11 cellular contexts compared by ENCODE assay signal in the genomic region with DNA sequence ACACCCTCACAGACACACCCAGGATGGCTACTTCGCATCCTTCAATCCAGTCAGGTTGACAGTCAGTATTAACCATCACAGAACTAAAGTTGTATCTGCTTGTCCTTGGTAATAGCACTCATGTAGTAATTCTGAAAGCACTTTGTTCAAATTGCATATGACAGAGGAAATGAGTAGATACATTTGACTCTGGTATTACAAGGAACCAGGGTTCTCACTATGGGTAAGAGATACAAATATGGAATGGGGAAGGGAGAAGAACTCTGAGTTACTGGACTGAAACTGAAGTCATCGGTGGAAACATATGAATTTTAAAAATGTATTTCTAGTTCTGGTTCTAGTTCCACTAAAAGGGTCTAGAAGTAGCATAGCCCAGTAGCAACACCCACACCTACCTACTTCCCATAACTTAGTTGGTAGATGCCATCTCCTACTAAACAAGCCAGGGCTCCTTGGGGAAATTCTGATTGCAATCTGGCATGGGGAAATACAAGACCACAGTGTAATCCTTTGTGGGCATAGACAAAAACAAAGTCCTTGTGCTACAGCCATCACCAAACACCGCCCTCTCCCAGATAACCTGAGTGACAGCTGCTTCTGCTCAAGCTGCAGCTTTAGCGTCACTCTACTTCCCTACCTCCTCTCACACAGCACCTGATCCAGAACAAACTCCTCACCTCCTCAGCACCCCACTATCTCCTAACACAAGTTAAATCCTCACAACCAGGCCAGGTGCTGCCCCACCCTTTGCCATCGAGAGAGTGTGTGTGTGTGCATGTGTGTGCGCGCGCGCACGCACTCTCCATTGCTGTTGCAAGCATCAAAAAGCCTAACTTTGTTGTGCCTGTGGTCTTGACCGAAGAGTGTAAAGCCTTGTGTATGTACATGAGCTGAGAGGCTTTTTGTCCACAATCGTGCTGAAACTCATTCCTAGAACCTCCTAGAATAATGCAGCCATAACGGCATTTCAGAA. TPM values are rescaled to one million over a fixed set of nuclear protein-coding genes. Genes with fewer than 3 reads are reported as not detected.
DNase-seq lines count a peak whose midpoint lies in the region; ATAC-seq, FAIRE-seq and TF ChIP-seq lines count a peak whose summit lies in the region.
"Had no signal": no experiment of that assay in that cellular context is flagged by ENCODE, and none has a peak within 500 bp of the region (broad histone marks: within the 10 kb centered on the region; RNA-seq: fewer than 3 reads in every experiment).

No MANE protein-coding gene starts in this region.

- no peaks in the 10 kb centered on the region for H4K20me1 ChIP-seq in IMR-90 (ENCODE audit: insufficient read depth, low read length)

- H4K91ac ChIP-seq in IMR-90 (ENCODE audit: insufficient read depth, low read depth, low read length), result no peak overlapping the region

- no peak overlapping the region for H3K14ac ChIP-seq in IMR-90 (replicated peaks; ENCODE audit: low read depth, low read length)

- POLR2A ChIA-PET in IMR-90 (lab: Charles Lee; ENCODE audit: unreplicated experiment), result no interaction called here
- POLR2A ChIA-PET in HEK293T (lab: Yijun Ruan, JAX), result no interaction called here
- POLR2A ChIA-PET in RWPE1 (lab: Yijun Ruan, JAX; ENCODE audit: low non-redundant PET), result no interaction called here

- H4K8ac ChIP-seq in IMR-90 (ENCODE audit: low read depth in 2 of 2, low read length in 2 of 2), result no peak overlapping the region

- dilution Hi-C loops in IMR-90 (cut with HindIII; ENCODE audit: low sequenced_read_pairs, unreplicated experiment), result no loop called here

- no TSS peak for BruUV-seq in IMR-90 (replicated peaks; lab: Mats Ljungman, UMichigan)

- H3K9ac ChIP-seq in IMR-90 (ENCODE audit: low read depth, low read length), result no peak overlapping the region

- peak; percentile 92 for FAIRE-seq in D721Med (lab: Jason Lieb, UNC)
- FAIRE-seq: TTC549 had no signal

- no peak overlapping the region for H2AK5ac ChIP-seq in IMR-90 (ENCODE audit: low read depth, low read length)

- H2BK20ac ChIP-seq in IMR-90 (ENCODE audit: low read depth, low read length), result no peak overlapping the region

- no peak overlapping the region for H4K5ac ChIP-seq in IMR-90 (ENCODE audit: low read depth, low read length)

- H3K27ac ChIP-seq in IMR-90 (ENCODE audit: insufficient read depth, low read length), result no peak overlapping the region
- no peak overlapping the region for H3K27ac ChIP-seq in RWPE1

- no peaks in the 10 kb centered on the region for H3K36me3 ChIP-seq in IMR-90 (ENCODE audit: control insufficient read depth, insufficient read depth, low read length)

- DNase-seq in D721Med (ENCODE audit: insufficient read length, low spot score), result no peak
- DNase-seq in IMR-90, result no peak
- DNase-seq in HEK293T (ENCODE audit: extremely low spot score), result no peak
- no peak for DNase-seq in iPS-NIHi11 (ENCODE audit: low spot score)
- no peak for DNase-seq in RWPE1 (ENCODE audit: low spot score)
- DNase-seq in stimulated activated naive CD4-positive, alpha-beta T cell (lab: John Stamatoyannopoulos, UW), result no peak
- DNase-seq: Kasumi-1, NCI-H524 had no signal

- peak overlapping the region; percentile 16 for H2AK9ac ChIP-seq in IMR-90 (replicated peaks; ENCODE audit: low read depth, low read length, poor library complexity)

- intact Hi-C loops in IMR-90 (cut with micrococcal nuclease), result no loop called here

- no peaks in the 10 kb centered on the region for H3K79me1 ChIP-seq in IMR-90 (ENCODE audit: low read depth in 1 of 2, low read length in 2 of 2)

- no peak overlapping the region for H2BK120ac ChIP-seq in IMR-90 (ENCODE audit: low read depth, low read length)

- no peaks in the 10 kb centered on the region for H3K9me1 ChIP-seq in IMR-90 (ENCODE audit: insufficient read depth, low read length)

- in situ Hi-C loops in IMR-90 (cut with MboI; ENCODE audit: low sequenced_read_pairs), result no loop called here

- no peak overlapping the region for H3K4ac ChIP-seq in IMR-90 (ENCODE audit: low read depth, low read length)

- no peak overlapping the region for H3K4me2 ChIP-seq in IMR-90 (ENCODE audit: low read depth, low read length)

- CTCF ChIA-PET in IMR-90 (lab: Yijun Ruan, JAX), result no interaction called here
- CTCF ChIA-PET in HEK293T (lab: Yijun Ruan, JAX), result no interaction called here
- CTCF ChIA-PET in RWPE1 (lab: Yijun Ruan, JAX), result no interaction called here

- no peak for TF ChIP-seq POLR2A in IMR-90 (IDR thresholded peaks at IDR 0.05; ENCODE audit: low read depth, low read length)

- no peak overlapping the region for H3K4me3 ChIP-seq in IMR-90 (ENCODE audit: insufficient read depth, low read depth, low read length)

- peak overlapping the region; percentile 32 for H2AFZ ChIP-seq in IMR-90 (replicated peaks; ENCODE audit: low read length, poor library complexity)

- peaks cover 7% of the 10 kb centered on the region for H3K9me3 ChIP-seq in IMR-90 (ENCODE audit: control insufficient read depth, insufficient read depth, low read length)

- no peak for TF ChIP-seq RAD21 in IMR-90 (IDR thresholded peaks at IDR 0.05; ENCODE audit: low read length)

- WGBS in IMR-90 (ENCODE audit: extremely low coverage in 2 of 2, insufficient read length in 1 of 2), 2 experiments, result 90% methylated on average over 2 of the region's 13 CpGs; no CpG with 5 or more reads in 1 of the 2 experiments

- no peak overlapping the region for H2BK15ac ChIP-seq in IMR-90 (ENCODE audit: low read depth, low read length)

- no peaks in the 10 kb centered on the region for H3K27me3 ChIP-seq in IMR-90 (ENCODE audit: control insufficient read depth, insufficient read depth, low read length)

- TF ChIP-seq CTCF in D721Med (IDR thresholded peaks at IDR 0.05; ENCODE audit: insufficient read depth, missing control alignments) (no peak), IMR-90 (conservative IDR thresholded peaks at IDR 0.05; ENCODE audit: low read depth, low read length) (no peak), RWPE1 (conservative IDR thresholded peaks at IDR 0.05; ENCODE audit: low read depth) (no peak)

- peak; percentile 76 for ATAC-seq in GM18873 (IDR thresholded peaks at IDR 0.05; ENCODE audit: low FRiP score, unreplicated experiment)
- peak; percentile 50 for ATAC-seq in HG02763 (IDR thresholded peaks at IDR 0.05; ENCODE audit: unreplicated experiment)
- ATAC-seq in IMR-90 (ENCODE audit: low read depth), result no peak

- no peak overlapping the region for H3K56ac ChIP-seq in IMR-90 (ENCODE audit: extremely low read depth, insufficient read depth, low read length)

- no peak overlapping the region for H2BK5ac ChIP-seq in IMR-90 (ENCODE audit: low read depth, low read length, poor library complexity, severe bottlenecking)

- H3K18ac ChIP-seq in IMR-90 (ENCODE audit: low read depth, low read length), result no peak overlapping the region

- no peak overlapping the region for H3K23ac ChIP-seq in IMR-90 (ENCODE audit: low read depth, low read length)

- H3K4me1 ChIP-seq in IMR-90 (ENCODE audit: control insufficient read depth, insufficient read depth, low read length), result 0 out of 2 replicates have a peak, but pooled peaks cover 3% of the 10 kb centered on the region

TF ChIP-seq in IMR-90, 13 proteins besides CTCF, POLR2A, EP300 and RAD21:
- TF ChIP-seq SMC3 (IDR thresholded peaks at IDR 0.05; ENCODE audit: low read depth, low read length) (no peak), BHLHE40 (IDR thresholded peaks at IDR 0.05; ENCODE audit: low read depth, low read length) (no peak), MAFK (IDR thresholded peaks at IDR 0.05; ENCODE audit: low read depth, low read length) (no peak), CHD1 (IDR thresholded peaks at IDR 0.05; ENCODE audit: low read depth, low read length) (no peak), CEBPB (IDR thresholded peaks at IDR 0.05; ENCODE audit: low read depth, low read length) (no peak), NFE2L2 (IDR thresholded peaks at IDR 0.05; ENCODE audit: low read depth, low read length) (no peak), RCOR1 (IDR thresholded peaks at IDR 0.05; ENCODE audit: insufficient replicate concordance, low read length) (no peak)
- TF ChIP-seq, protein P1, sequence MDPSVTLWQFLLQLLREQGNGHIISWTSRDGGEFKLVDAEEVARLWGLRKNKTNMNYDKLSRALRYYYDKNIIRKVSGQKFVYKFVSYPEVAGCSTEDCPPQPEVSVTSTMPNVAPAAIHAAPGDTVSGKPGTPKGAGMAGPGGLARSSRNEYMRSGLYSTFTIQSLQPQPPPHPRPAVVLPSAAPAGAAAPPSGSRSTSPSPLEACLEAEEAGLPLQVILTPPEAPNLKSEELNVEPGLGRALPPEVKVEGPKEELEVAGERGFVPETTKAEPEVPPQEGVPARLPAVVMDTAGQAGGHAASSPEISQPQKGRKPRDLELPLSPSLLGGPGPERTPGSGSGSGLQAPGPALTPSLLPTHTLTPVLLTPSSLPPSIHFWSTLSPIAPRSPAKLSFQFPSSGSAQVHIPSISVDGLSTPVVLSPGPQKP (IDR thresholded peaks at IDR 0.05; ENCODE audit: borderline replicate concordance, low read depth, low read length), result no peak

TF ChIP-seq in HEK293T, 16 proteins besides CTCF, POLR2A, EP300 and RAD21:
- TF ChIP-seq LEF1 (IDR thresholded peaks at IDR 0.05; ENCODE audit: borderline replicate concordance), result no peak
TF ChIP-seq in HEK293T: peak in this region for 0.

RNA-seq across cellular contexts. Expression of a gene that starts 31.4 kb away (rescaled TPM):
- under 0.01 and 1.1 TPM in 2 replicates for total RNA-seq in IMR-90 (2012; rRNA removed)
- 0.07 and 0.29 TPM in 2 replicates for polyA plus RNA-seq in IMR-90 (2012; rRNA removed)
- polyA plus RNA-seq in IMR-90 (2012; cell fraction: cytosol; rRNA removed), result 0.03 and 0.26 TPM in 2 replicates
- 0.15 and 0.55 TPM in 2 replicates for polyA plus RNA-seq in IMR-90 (2012; cell fraction: nucleus; rRNA removed; ENCODE audit: low replicate concordance)
